Comparison of ENCODE assay signal across 7 cellular contexts in genomic region chr15:86231864-86232801, GRCh38.
A peak's percentile ranks its signal among the peaks of the same experiment; 100 is the strongest.
DNase-seq lines count a peak whose midpoint lies in the region; ATAC-seq and TF ChIP-seq lines count a peak whose summit lies in the region.

No MANE protein-coding gene starts in this region.

- no peak overlapping the region for H3K27ac ChIP-seq in smooth muscle cell (ENCODE audit: low read depth)

- H3K4me3 Mint-ChIP-seq in activated T-cell treated with anti-CD3 and anti-CD28 coated beads, Interleukin-2, amount 50 U/mL, for 72 hours, result peak overlapping the region in 1 of 2 donors; percentile 33

- H3K4me3 ChIP-seq in GM12875 (ENCODE audit: low read depth, low read length) (no peak overlapping the region), smooth muscle cell (peak overlapping the region; percentile 33)

- H3K27me3 Mint-ChIP-seq in activated T-cell treated with anti-CD3 and anti-CD28 coated beads, Interleukin-2, amount 50 U/mL, for 72 hours (ENCODE audit: low read depth), result peaks cover 69% of the 10 kb centered on the region

- peak overlapping the region; percentile 82 for H3K4me2 ChIP-seq in smooth muscle cell

- peaks cover 8% of the 10 kb centered on the region for H3K4me1 Mint-ChIP-seq in activated T-cell treated with anti-CD3 and anti-CD28 coated beads, Interleukin-2, amount 50 U/mL, for 72 hours (ENCODE audit: low read depth)

- 15% methylated on average over 20 of the region's 20 CpGs for WGBS in smooth muscle cell (ENCODE audit: low lambda C conversion rate)

- ATAC-seq in HG02798 (IDR thresholded peaks at IDR 0.05; ENCODE audit: poor library complexity, unreplicated experiment) (peak; percentile 71), left ventricle myocardium superior (peak; percentile 60), HG02840 (IDR thresholded peaks at IDR 0.05; ENCODE audit: low FRiP score, unreplicated experiment) (no peak)
- ATAC-seq in activated T-cell treated with anti-CD3 and anti-CD28 coated beads, Interleukin-2, amount 50 U/mL, for 72 hours (replicated peaks in 1 of 2), result peak; percentile 50 to 62

- H3K27me3 ChIP-seq in smooth muscle cell (ENCODE audit: low read depth), result no peaks in the 10 kb centered on the region

- no peaks in the 10 kb centered on the region for H3K36me3 Mint-ChIP-seq in activated T-cell treated with anti-CD3 and anti-CD28 coated beads, Interleukin-2, amount 50 U/mL, for 72 hours (ENCODE audit: insufficient read depth in 2 of 2)

- no peaks in the 10 kb centered on the region for H3K36me3 ChIP-seq in smooth muscle cell (ENCODE audit: low read depth)

- no peak overlapping the region for H3K9ac ChIP-seq in smooth muscle cell (ENCODE audit: low read depth)

- H3K9me3 Mint-ChIP-seq in activated T-cell treated with anti-CD3 and anti-CD28 coated beads, Interleukin-2, amount 50 U/mL, for 72 hours, result no peaks in the 10 kb centered on the region

- H2AFZ ChIP-seq in smooth muscle cell (ENCODE audit: low read depth), result peak overlapping the region; percentile 46

- H3F3A ChIP-seq in smooth muscle cell (ENCODE audit: low read depth), result no peaks in the 10 kb centered on the region

- H3K4me1 ChIP-seq in smooth muscle cell (ENCODE audit: low read depth), result no peaks in the 10 kb centered on the region

- TF ChIP-seq CTCF in GM12875 (IDR thresholded peaks at IDR 0.05; ENCODE audit: borderline replicate concordance, insufficient read depth, low read depth, low read length) (peak; percentile 46), smooth muscle cell (IDR thresholded peaks at IDR 0.05; ENCODE audit: borderline replicate concordance, insufficient read depth, poor library complexity, severe bottlenecking) (peak; percentile 69)

- DNase-seq in NCI-H82 treated with DMSO at 0.1 percent for 48 hours (lab: John Stamatoyannopoulos, UW; ENCODE audit: unreplicated experiment) (peak; percentile 56), left ventricle myocardium superior (peak; percentile 25), smooth muscle cell (lab: John Stamatoyannopoulos, UW; ENCODE audit: unreplicated experiment) (no peak)
- peak; percentile 23 to 37 for DNase-seq in activated T-cell treated with anti-CD3 and anti-CD28 coated beads, Interleukin-2, amount 50 U/mL, for 72 hours

- no peaks in the 10 kb centered on the region for H4K20me1 ChIP-seq in smooth muscle cell (ENCODE audit: low read depth)

- intact Hi-C loops in left ventricle myocardium superior (cut with micrococcal nuclease), result no loop called here

- H3K9me3 ChIP-seq in smooth muscle cell (replicated peaks; ENCODE audit: low read depth), result no peaks in the 10 kb centered on the region

- no peaks in the 10 kb centered on the region for H3K79me2 ChIP-seq in smooth muscle cell (ENCODE audit: low read depth)

- H3K27ac Mint-ChIP-seq in activated T-cell treated with anti-CD3 and anti-CD28 coated beads, Interleukin-2, amount 50 U/mL, for 72 hours, result no peak overlapping the region
